Comparison of ENCODE assay signal across 17 cellular contexts in the genomic region with DNA sequence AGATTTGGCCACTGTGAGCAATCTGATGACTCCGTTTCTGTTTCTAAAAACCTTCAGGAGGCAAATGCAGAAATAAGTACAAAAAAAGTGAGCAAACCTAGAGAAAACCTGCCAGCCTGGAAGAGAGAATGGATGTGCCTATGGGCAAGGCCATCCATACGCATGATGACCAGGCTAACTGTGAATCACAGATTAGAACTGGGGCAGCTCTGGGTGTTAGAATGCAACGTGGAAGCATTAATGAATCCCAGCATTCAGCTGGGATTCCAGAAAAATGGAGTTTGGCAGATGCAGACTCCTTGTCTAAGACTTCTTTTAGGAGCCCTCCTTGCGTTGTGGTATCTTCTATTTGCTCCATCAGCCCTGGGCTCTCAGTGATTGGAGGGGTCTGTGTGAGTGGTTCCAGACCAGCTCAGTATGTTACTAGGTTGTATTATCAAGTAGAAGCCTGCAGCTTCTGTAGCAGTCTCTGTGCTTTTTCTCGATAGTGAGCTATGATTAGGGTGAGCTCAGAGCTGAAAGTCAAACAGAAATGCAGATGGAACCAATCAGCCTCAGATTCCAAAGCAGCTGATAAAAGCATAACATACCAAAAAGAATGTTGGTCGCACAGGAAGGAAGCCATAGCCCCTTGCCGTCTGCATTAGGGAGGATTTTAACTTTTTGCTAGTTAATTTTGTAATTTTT.
A peak's percentile ranks its signal among the peaks of the same experiment; 100 is the strongest.
DNase-seq lines count a peak whose midpoint lies in the region; ATAC-seq and TF ChIP-seq lines count a peak whose summit lies in the region.
"Had no signal": no experiment of that assay in that cellular context is flagged by ENCODE, and none has a peak within 500 bp of the region (broad histone marks: within the 10 kb centered on the region; RNA-seq: fewer than 3 reads in every experiment).

No MANE protein-coding gene starts in this region.

- H2BK5ac ChIP-seq in IMR-90 (ENCODE audit: low read depth, low read length, poor library complexity, severe bottlenecking): peak overlapping the region; percentile 91
- H2BK5ac ChIP-seq in mesendoderm (ENCODE audit: low read length): no peak overlapping the region

- TF ChIP-seq RAD21 in IMR-90 (IDR thresholded peaks at IDR 0.05; ENCODE audit: low read length): no peak

- ATAC-seq in IMR-90 (ENCODE audit: low read depth) (peak; percentile 95), HG02938 (IDR thresholded peaks at IDR 0.05; ENCODE audit: unreplicated experiment) (no peak)
- ATAC-seq: activated naive CD8-positive, alpha-beta T cell treated with anti-CD3 and anti-CD28 coated beads, Interleukin-2, amount 50 U/mL, for 24 hours had no signal

- H3K79me1 ChIP-seq in IMR-90 (ENCODE audit: low read depth in 1 of 2, low read length in 2 of 2) (no peaks in the 10 kb centered on the region), mesendoderm (ENCODE audit: low read length) (no peaks in the 10 kb centered on the region)

- dilution Hi-C loops in IMR-90 (cut with HindIII; ENCODE audit: low sequenced_read_pairs, unreplicated experiment): no loop called here

- no peaks in the 10 kb centered on the region for H4K20me1 ChIP-seq in IMR-90 (ENCODE audit: insufficient read depth, low read length)

- H4K91ac ChIP-seq in IMR-90 (ENCODE audit: insufficient read depth, low read depth, low read length): peak overlapping the region; percentile 89

- peaks cover 15% of the 10 kb centered on the region for H3K4me1 ChIP-seq in IMR-90 (ENCODE audit: control insufficient read depth, insufficient read depth, low read length)
- peaks cover 13% of the 10 kb centered on the region for H3K4me1 ChIP-seq in mesendoderm (ENCODE audit: control insufficient read depth, low read depth, low read length)

- peak overlapping the region; percentile 53; the same call in 1 of the 2 replicates for H3K56ac ChIP-seq in IMR-90 (ENCODE audit: extremely low read depth, insufficient read depth, low read length)
- no peak overlapping the region for H3K56ac ChIP-seq in mesendoderm (ENCODE audit: low read length)

- TF ChIP-seq POLR2A in IMR-90 (IDR thresholded peaks at IDR 0.05; ENCODE audit: low read depth, low read length): no peak

- peak overlapping the region; percentile 90 for H2BK20ac ChIP-seq in IMR-90 (ENCODE audit: low read depth, low read length)

- H3K23ac ChIP-seq in IMR-90 (ENCODE audit: low read depth, low read length) (peak overlapping the region; percentile 96), mesendoderm (ENCODE audit: low read length) (no peak overlapping the region)

- H2AFZ ChIP-seq in IMR-90 (replicated peaks; ENCODE audit: low read length, poor library complexity): peak overlapping the region; percentile 91

- H2BK120ac ChIP-seq in IMR-90 (ENCODE audit: low read depth, low read length) (peak overlapping the region; percentile 98), mesendoderm (ENCODE audit: low read depth, low read length) (no peak overlapping the region)

- H3K4me2 ChIP-seq in IMR-90 (ENCODE audit: low read depth, low read length) (peak overlapping the region; percentile 59), mesendoderm (ENCODE audit: low read length) (no peak overlapping the region)

- CTCF ChIA-PET in IMR-90 (lab: Yijun Ruan, JAX): interaction anchor here (0.9 kb wide), 1 partner anchor 8 kb away, joined by 3 read pairs; no protein-coding TSS in a partner anchor

- peak overlapping the region; percentile 94 for H3K14ac ChIP-seq in IMR-90 (replicated peaks; ENCODE audit: low read depth, low read length)

- in situ Hi-C loops in IMR-90 (cut with MboI; ENCODE audit: low sequenced_read_pairs): no loop called here

- H2BK15ac ChIP-seq in IMR-90 (ENCODE audit: low read depth, low read length) (peak overlapping the region; percentile 60; the same call in 2 of the 3 replicates), mesendoderm (replicated peaks; ENCODE audit: low read depth) (no peak overlapping the region)

- H3K4ac ChIP-seq in IMR-90 (ENCODE audit: low read depth, low read length) (peak overlapping the region; percentile 96), mesendoderm (ENCODE audit: low read depth, low read length) (no peak overlapping the region)

- H4K5ac ChIP-seq in IMR-90 (ENCODE audit: low read depth, low read length) (peak overlapping the region; percentile 76), mesendoderm (ENCODE audit: low read length) (no peak overlapping the region)

- BruUV-seq in IMR-90 (replicated peaks; lab: Mats Ljungman, UMichigan): no TSS peak

- H2AK9ac ChIP-seq in IMR-90 (replicated peaks; ENCODE audit: low read depth, low read length, poor library complexity): peak overlapping the region; percentile 71

- POLR2A ChIA-PET in IMR-90 (lab: Charles Lee; ENCODE audit: unreplicated experiment): no interaction called here

- H3K18ac ChIP-seq in IMR-90 (ENCODE audit: low read depth, low read length) (peak overlapping the region; percentile 78), mesendoderm (ENCODE audit: low read length) (peak overlapping the region; percentile 56)

- H3K79me2 ChIP-seq in mesendoderm (ENCODE audit: control insufficient read depth, insufficient read depth, low read length): no peaks in the 10 kb centered on the region

- H3K4me3 ChIP-seq in IMR-90 (ENCODE audit: insufficient read depth, low read depth, low read length) (no peak overlapping the region), mesendoderm (ENCODE audit: low read length) (no peak overlapping the region)

- H3K27me3 ChIP-seq in IMR-90 (ENCODE audit: control insufficient read depth, insufficient read depth, low read length) (no peaks in the 10 kb centered on the region), mesendoderm (ENCODE audit: insufficient read depth, low read length, poor library complexity) (no peaks in the 10 kb centered on the region)

- WGBS in IMR-90 (ENCODE audit: extremely low coverage in 2 of 2, insufficient read length in 1 of 2), 2 experiments: 70% methylated on average over 1 of the region's 7 CpGs; no CpG with 5 or more reads in 1 of the 2 experiments
- WGBS in mesendoderm (ENCODE audit: extremely low coverage, insufficient coverage, low lambda C conversion rate): no CpG with 5 or more reads among the region's 7 CpGs

- peaks cover 6% of the 10 kb centered on the region for H3K9me3 ChIP-seq in IMR-90 (ENCODE audit: control insufficient read depth, insufficient read depth, low read length)

- intact Hi-C loops in IMR-90 (cut with micrococcal nuclease): no loop called here

- H3K36me3 ChIP-seq in IMR-90 (ENCODE audit: control insufficient read depth, insufficient read depth, low read length) (no peaks in the 10 kb centered on the region), mesendoderm (ENCODE audit: control insufficient read depth, insufficient read depth, low read length) (no peaks in the 10 kb centered on the region)

- H4K8ac ChIP-seq in IMR-90 (ENCODE audit: low read depth in 2 of 2, low read length in 2 of 2) (peak overlapping the region; percentile 50 to 94), mesendoderm (ENCODE audit: low read depth, low read length) (no peak overlapping the region)

- H3K9me1 ChIP-seq in IMR-90 (ENCODE audit: insufficient read depth, low read length): peaks cover 19% of the 10 kb centered on the region

- H3K27ac ChIP-seq in IMR-90 (ENCODE audit: insufficient read depth, low read length): peak overlapping the region; percentile 91
- H3K27ac ChIP-seq in mesendoderm (ENCODE audit: low read depth, low read length): peak overlapping the region; percentile 55
- H3K27ac ChIP-seq: C4-2B had no signal

- peak; percentile 68 for DNase-seq in AG20443 (ENCODE audit: low spot score)
- peak; percentile 83 for DNase-seq in IMR-90
- DNase-seq in fibroblast of gingiva (ENCODE audit: low read depth): peak; percentile 42
- peak; percentile 74 for DNase-seq in mesendoderm
- DNase-seq in stimulated activated CD8-positive, alpha-beta memory T cell treated with anti-CD3 and anti-CD28 coated beads, Interleukin-4, amount 100 ng/mL, for 48 hours: no peak
- no peak for DNase-seq in activated T-cell treated with anti-CD3 and anti-CD28 coated beads for 4 hours
- no peak for DNase-seq in activated CD4-positive, CD25-positive, alpha-beta regulatory T cell treated with anti-CD3 and anti-CD28 coated beads, Interleukin-2, amount 50 U/mL, for 72 hours
- DNase-seq: activated CD4-positive, alpha-beta memory T cell treated with anti-CD3 and anti-CD28 coated beads for 36 hours; activated naive CD8-positive, alpha-beta T cell treated with anti-CD3 and anti-CD28 coated beads, Interleukin-2, amount 50 U/mL, for 24 hours; cerebellar nuclear complex; head of caudate nucleus; MV-4-11; NCI-H2081 treated with DMSO at 0.1 percent for 48 hours; NCI-H526 treated with DMSO at 0.1 percent for 48 hours; OCI-M1 had no signal

- TF ChIP-seq CTCF in IMR-90 (conservative IDR thresholded peaks at IDR 0.05; ENCODE audit: low read depth, low read length): no peak

- H3K9ac ChIP-seq in IMR-90 (ENCODE audit: low read depth, low read length): peak overlapping the region; percentile 65; the same call in 1 of the 2 replicates
- H3K9ac ChIP-seq in mesendoderm (ENCODE audit: low read length): no peak overlapping the region

- H2AK5ac ChIP-seq in IMR-90 (ENCODE audit: low read depth, low read length) (peak overlapping the region; percentile 89; the same call in 1 of the 2 replicates), mesendoderm (ENCODE audit: low read length) (no peak overlapping the region)

TF ChIP-seq in IMR-90, 13 proteins besides CTCF, POLR2A, EP300 and RAD21:
- TF ChIP-seq CHD1 (IDR thresholded peaks at IDR 0.05; ENCODE audit: low read depth, low read length) (no peak), RCOR1 (IDR thresholded peaks at IDR 0.05; ENCODE audit: insufficient replicate concordance, low read length) (no peak), CEBPB (IDR thresholded peaks at IDR 0.05; ENCODE audit: low read depth, low read length) (no peak), MAFK (IDR thresholded peaks at IDR 0.05; ENCODE audit: low read depth, low read length) (no peak), RFX5 (IDR thresholded peaks at IDR 0.05; ENCODE audit: low read depth, low read length) (no peak), NFE2L2 (IDR thresholded peaks at IDR 0.05; ENCODE audit: low read depth, low read length) (no peak), FOS (IDR thresholded peaks at IDR 0.05; ENCODE audit: low read depth, low read length) (no peak)

Comparison
In these comparisons a context has a peak if more than half of its experiments do, and no peak if none do; other contexts are left out.
1. DNase-seq: peak in AG20443 (single experiment), IMR-90 (single experiment), fibroblast of gingiva (single experiment) and mesendoderm (single experiment); none in stimulated activated CD8-positive, alpha-beta memory T cell treated with anti-CD3 and anti-CD28 coated beads, Interleukin-4, amount 100 ng/mL, for 48 hours (single experiment), activated T-cell treated with anti-CD3 and anti-CD28 coated beads for 4 hours (single experiment) and activated CD4-positive, CD25-positive, alpha-beta regulatory T cell treated with anti-CD3 and anti-CD28 coated beads, Interleukin-2, amount 50 U/mL, for 72 hours (single experiment).